In genomic region chr19:44737238-44738160, GRCh38 we compare ENCODE assay signal across 12 cellular contexts. TPM values are rescaled to one million over a fixed set of nuclear protein-coding genes. Genes with fewer than 3 reads are reported as not detected.
A peak's percentile ranks its signal among the peaks of the same experiment; 100 is the strongest.
DNase-seq lines count a peak whose midpoint lies in the region; ATAC-seq and TF ChIP-seq lines count a peak whose summit lies in the region.
"Had no signal": no experiment of that assay in that cellular context is flagged by ENCODE, and none has a peak within 500 bp of the region (broad histone marks: within the 10 kb centered on the region; RNA-seq: fewer than 3 reads in every experiment).

No MANE protein-coding gene starts in this region.

- H3K4me1 ChIP-seq in psoas muscle = peaks cover 20% of the 10 kb centered on the region

- peak overlapping the region; percentile 33 for H3K27ac ChIP-seq in HL-60 (replicated peaks)
- peak overlapping the region; percentile 9 for H3K27ac ChIP-seq in psoas muscle

- H3K27me3 ChIP-seq in HL-60 (ENCODE audit: insufficient read depth, poor library complexity, severe bottlenecking) (no peaks in the 10 kb centered on the region), psoas muscle (ENCODE audit: insufficient read depth in 3 of 3, low read length in 2 of 3) (no peaks in the 10 kb centered on the region)

- DNase-seq in D341Med (ENCODE audit: low spot score) (peak; percentile 9), HL-60 (ENCODE audit: low read depth in 1 of 2, low spot score in 1 of 2) (no peak), psoas muscle (peak in 1 of 2 donors; percentile 48), GM20000 (ENCODE audit: low spot score) (no peak), DMS79 treated with DMSO at 0.1 percent for 48 hours (lab: John Stamatoyannopoulos, UW) (no peak)
- no peak for DNase-seq in effector memory CD8-positive, alpha-beta T cell
- DNase-seq in activated naive CD4-positive, alpha-beta T cell treated with Interleukin-2 at 50 U/mL for 16 hours = no peak
- DNase-seq: Caco-2, NCI-H226, PC-3 had no signal

- peak overlapping the region in 1 of 2 donors; percentile 47 for H3K4me3 Mint-ChIP-seq in effector memory CD8-positive, alpha-beta T cell
- H3K4me3 Mint-ChIP-seq: brain had no signal

- H3K9me3 Mint-ChIP-seq in effector memory CD8-positive, alpha-beta T cell = no peaks in the 10 kb centered on the region

- peaks cover 13% of the 10 kb centered on the region in 2 donors for H3K4me1 Mint-ChIP-seq in effector memory CD8-positive, alpha-beta T cell (ENCODE audit: low read depth in 2 of 2)

- no peaks in the 10 kb centered on the region for H3K9me3 ChIP-seq in psoas muscle
- H3K9me3 ChIP-seq: Caco-2 had no signal

- H3K27me3 Mint-ChIP-seq in effector memory CD8-positive, alpha-beta T cell = no peaks in the 10 kb centered on the region

- H3K4me3 ChIP-seq in HL-60 (replicated peaks; ENCODE audit: insufficient read depth, low read length) (no peak overlapping the region), psoas muscle (no peak overlapping the region)

- no peak for TF ChIP-seq CTCF in HL-60 (IDR thresholded peaks at IDR 0.05; ENCODE audit: insufficient read depth, low read length)
- no peak for TF ChIP-seq CTCF in psoas muscle (IDR thresholded peaks at IDR 0.05)
- TF ChIP-seq CTCF in GM20000 (IDR thresholded peaks at IDR 0.05; ENCODE audit: extremely low read depth, missing control alignments) = no peak

- 50 to 66% (median 53%) methylated on average over 13 of the region's 13 CpGs for WGBS in psoas muscle, 3 donors

- intact Hi-C loops in psoas muscle (cut with DNase I) = no loop called here

- peak; percentile 64 for ATAC-seq in effector memory CD8-positive, alpha-beta T cell (replicated peaks)
- ATAC-seq in psoas muscle (no peak), HG02623 (IDR thresholded peaks at IDR 0.05; ENCODE audit: unreplicated experiment) (no peak)
- ATAC-seq: PC-3 had no signal

- H3K27ac Mint-ChIP-seq in effector memory CD8-positive, alpha-beta T cell = peak overlapping the region in 1 of 2 donors; percentile 73

- H3K36me3 Mint-ChIP-seq in effector memory CD8-positive, alpha-beta T cell (ENCODE audit: insufficient read depth) = peaks cover 3% of the 10 kb centered on the region
- H3K36me3 Mint-ChIP-seq: brain had no signal

- no peaks in the 10 kb centered on the region for H3K36me3 ChIP-seq in psoas muscle (ENCODE audit: insufficient read depth in 1 of 2, low read depth in 1 of 2)

RNA-seq across cellular contexts. Expression of gene BCL3, which starts 11.0 kb away (rescaled TPM):
- 10 to 100 TPM; 13.3 to 36.4 (median 25.3) TPM for total RNA-seq in psoas muscle
- 10 to 100 TPM in 1 of 3 donors, 1 to 10 TPM in 2; 5.7 to 13.2 (median 7.8) TPM for polyA plus RNA-seq in psoas muscle

RNA-seq across cellular contexts. Expression of gene CEACAM16, which starts 38.5 kb away (rescaled TPM):
- total RNA-seq in psoas muscle = not detected
- polyA plus RNA-seq in psoas muscle = under 1 TPM in 2 of 3 donors, not detected in 1; 0.03 to 0.08 TPM
- total RNA-seq: Caco-2, PC-3 had no signal

RNA-seq across cellular contexts. Expression of gene CBLC, which starts 40.2 kb away (rescaled TPM):
- total RNA-seq in psoas muscle = under 1 TPM in 1 of 4 donors, not detected in 3; 0.34 TPM
- under 1 TPM in 1 of 3 donors, not detected in 2; 0.08 TPM for polyA plus RNA-seq in psoas muscle
